ENCODE assay signal across 18 cellular contexts in genomic region chr17:27600471-27600870, GRCh38. TPM values are rescaled to one million over a fixed set of nuclear protein-coding genes. Genes with fewer than 3 reads are reported as not detected.
A peak's percentile ranks its signal among the peaks of the same experiment; 100 is the strongest.
DNase-seq lines count a peak whose midpoint lies in the region; ATAC-seq, FAIRE-seq and TF ChIP-seq lines count a peak whose summit lies in the region.
"Had no signal": no experiment of that assay in that cellular context is flagged by ENCODE, and none has a peak within 500 bp of the region (broad histone marks: within the 10 kb centered on the region; RNA-seq: fewer than 3 reads in every experiment).

No MANE protein-coding gene starts in this region.

- H4K20me1 ChIP-seq in astrocyte (ENCODE audit: insufficient read depth, low read length) = peaks cover 29% of the 10 kb centered on the region

- H3K27me3 Mint-ChIP-seq in astrocyte (ENCODE audit: low read depth, unreplicated experiment) (no peaks in the 10 kb centered on the region), glutamatergic neuron (ENCODE audit: unreplicated experiment) (peaks cover 9% of the 10 kb centered on the region)
- H3K27me3 Mint-ChIP-seq: activated B cell treated with CpG ODN at 0.5 μM for 24 hours; dendritic cell treated with granulocyte-macrophage colony-stimulating factor and Interleukin-4, amounts not matched to agents 40 ng/mL and 50 ng/mL, for 4 days; naive B cell had no signal

- H3K4me3 ChIP-seq in astrocyte (ENCODE audit: insufficient read depth, low read depth, low read length) = no peak overlapping the region
- H3K4me3 ChIP-seq: ascending aorta, stomach, thyroid gland had no signal

- H3K4me2 ChIP-seq in astrocyte (ENCODE audit: low read length) = no peak overlapping the region

- FAIRE-seq in HTR-8/SVneo (lab: Jason Lieb, UNC) (peak; percentile 26), astrocyte (lab: Jason Lieb, UNC) (no peak)
- FAIRE-seq: D721Med, kidney had no signal

- ATAC-seq in HG02610 (IDR thresholded peaks at IDR 0.05; ENCODE audit: unreplicated experiment) = no peak

- no peak overlapping the region for H2AFZ ChIP-seq in astrocyte (ENCODE audit: low read depth, low read length)

- H3K36me3 Mint-ChIP-seq in astrocyte (ENCODE audit: low read depth, unreplicated experiment) (peaks cover 48% of the 10 kb centered on the region), glutamatergic neuron (ENCODE audit: unreplicated experiment) (no peaks in the 10 kb centered on the region)

- H3K27ac ChIP-seq in astrocyte (ENCODE audit: low read depth, low read length) = peak overlapping the region; percentile 29
- H3K27ac ChIP-seq: ascending aorta, foreskin keratinocyte, stomach had no signal

- no peak overlapping the region for H3K4me3 Mint-ChIP-seq in astrocyte (ENCODE audit: unreplicated experiment)
- peak overlapping the region; percentile 59 for H3K4me3 Mint-ChIP-seq in glutamatergic neuron (ENCODE audit: unreplicated experiment)
- H3K4me3 Mint-ChIP-seq: activated B cell treated with CpG ODN at 0.5 μM for 24 hours; activated T-cell treated with anti-CD3 and anti-CD28 coated beads, Interleukin-2, amount 50 U/mL, for 72 hours; dendritic cell treated with granulocyte-macrophage colony-stimulating factor and Interleukin-4, amounts not matched to agents 40 ng/mL and 50 ng/mL, for 4 days; naive B cell had no signal

- no peaks in the 10 kb centered on the region for H3K79me2 ChIP-seq in astrocyte (ENCODE audit: insufficient read depth, low read length)

- H3K27ac Mint-ChIP-seq in astrocyte (ENCODE audit: unreplicated experiment) = peak overlapping the region; percentile 75
- H3K27ac Mint-ChIP-seq in glutamatergic neuron (ENCODE audit: unreplicated experiment) = peak overlapping the region; percentile 89
- H3K27ac Mint-ChIP-seq: activated B cell treated with CpG ODN at 0.5 μM for 24 hours; dendritic cell treated with granulocyte-macrophage colony-stimulating factor and Interleukin-4, amounts not matched to agents 40 ng/mL and 50 ng/mL, for 4 days; naive B cell had no signal

- peaks cover 20% of the 10 kb centered on the region for H3K4me1 Mint-ChIP-seq in astrocyte (ENCODE audit: low read depth, unreplicated experiment)
- H3K4me1 Mint-ChIP-seq in glutamatergic neuron (ENCODE audit: low read depth, unreplicated experiment) = peaks cover 33% of the 10 kb centered on the region

- no peak overlapping the region for H3K9ac ChIP-seq in astrocyte (ENCODE audit: low read length)

- no peaks in the 10 kb centered on the region for H3K9me3 ChIP-seq in astrocyte (ENCODE audit: insufficient read depth, low read depth, low read length)
- H3K9me3 ChIP-seq: ascending aorta, stomach, thyroid gland had no signal

- no peak for DNase-seq in HTR-8/SVneo (ENCODE audit: insufficient read length, low spot score)
- peak; percentile 74 for DNase-seq in astrocyte (ENCODE audit: low read depth)
- DNase-seq in glutamatergic neuron = no peak
- peak; percentile 16 for DNase-seq in stromal cell of bone marrow (ENCODE audit: low read depth)
- DNase-seq in NCI-H1048 (lab: John Stamatoyannopoulos, UW) = no peak
- DNase-seq in NCI-H69 (lab: John Stamatoyannopoulos, UW) = no peak
- DNase-seq: activated B cell treated with CpG ODN at 0.5 μM for 24 hours had no signal

- H3K27me3 ChIP-seq in astrocyte (ENCODE audit: insufficient read depth, low read length) = no peaks in the 10 kb centered on the region
- H3K27me3 ChIP-seq: ascending aorta, foreskin keratinocyte, stomach, thyroid gland had no signal

- no peak for TF ChIP-seq CTCF in astrocyte (IDR thresholded peaks at IDR 0.05; ENCODE audit: insufficient read depth, low read depth, low read length)
- TF ChIP-seq CTCF in glutamatergic neuron (IDR thresholded peaks at IDR 0.05; ENCODE audit: partially characterized antibody, unreplicated experiment) = no peak

- peaks cover 26% of the 10 kb centered on the region for H3K36me3 ChIP-seq in astrocyte (ENCODE audit: insufficient read depth, low read length)

- no peaks in the 10 kb centered on the region for H3K9me3 Mint-ChIP-seq in astrocyte (ENCODE audit: unreplicated experiment)
- H3K9me3 Mint-ChIP-seq in glutamatergic neuron (ENCODE audit: unreplicated experiment) = peaks cover 13% of the 10 kb centered on the region
- H3K9me3 Mint-ChIP-seq: activated B cell treated with CpG ODN at 0.5 μM for 24 hours; activated T-cell treated with anti-CD3 and anti-CD28 coated beads, Interleukin-2, amount 50 U/mL, for 72 hours; dendritic cell treated with granulocyte-macrophage colony-stimulating factor and Interleukin-4, amounts not matched to agents 40 ng/mL and 50 ng/mL, for 4 days; naive B cell had no signal

- peaks cover 2% of the 10 kb centered on the region for H3K4me1 ChIP-seq in astrocyte (ENCODE audit: insufficient read depth, low read length)
- H3K4me1 ChIP-seq: foreskin keratinocyte, thyroid gland had no signal

RNA-seq across cellular contexts. Expression of gene LGALS9, which starts 30.5 kb away (rescaled TPM):
- total RNA-seq in astrocyte (9.0 and 9.4 TPM in 2 replicates), glutamatergic neuron (ENCODE audit: unreplicated experiment) (6.5 TPM)
- total RNA-seq: SK-MEL-5 had no signal

Comparison
In these comparisons a context has a peak if more than half of its experiments do, and no peak if none do; other contexts are left out.
1. DNase-seq: peak in astrocyte (single experiment) and stromal cell of bone marrow (single experiment); none in HTR-8/SVneo (single experiment), glutamatergic neuron (single experiment), NCI-H1048 (single experiment) and NCI-H69 (single experiment).